In genomic region chr9:73132034-73132776, GRCh38 we compare ENCODE assay signal across 1 cellular context.
TF ChIP-seq lines count a peak whose summit lies in the region.

No MANE protein-coding gene starts in this region.

TF ChIP-seq in HepG2, 621 proteins besides CTCF, POLR2A, EP300 and RAD21 (continued from another document):
- TF ChIP-seq KIAA2018 (CRISPR knock-in tag; IDR thresholded peaks at IDR 0.05; ENCODE audit: borderline replicate concordance) (no peak), NR0B2 (CRISPR knock-in tag; IDR thresholded peaks at IDR 0.05) (no peak), PCBP1 (IDR thresholded peaks at IDR 0.05; ENCODE audit: borderline replicate concordance, low read depth, low read length) (no peak), HNRNPLL (IDR thresholded peaks at IDR 0.05; ENCODE audit: low read depth, low read length, poor library complexity, severe bottlenecking) (no peak)
